Comparison of ENCODE assay signal across 1 cellular context in the genomic region with DNA sequence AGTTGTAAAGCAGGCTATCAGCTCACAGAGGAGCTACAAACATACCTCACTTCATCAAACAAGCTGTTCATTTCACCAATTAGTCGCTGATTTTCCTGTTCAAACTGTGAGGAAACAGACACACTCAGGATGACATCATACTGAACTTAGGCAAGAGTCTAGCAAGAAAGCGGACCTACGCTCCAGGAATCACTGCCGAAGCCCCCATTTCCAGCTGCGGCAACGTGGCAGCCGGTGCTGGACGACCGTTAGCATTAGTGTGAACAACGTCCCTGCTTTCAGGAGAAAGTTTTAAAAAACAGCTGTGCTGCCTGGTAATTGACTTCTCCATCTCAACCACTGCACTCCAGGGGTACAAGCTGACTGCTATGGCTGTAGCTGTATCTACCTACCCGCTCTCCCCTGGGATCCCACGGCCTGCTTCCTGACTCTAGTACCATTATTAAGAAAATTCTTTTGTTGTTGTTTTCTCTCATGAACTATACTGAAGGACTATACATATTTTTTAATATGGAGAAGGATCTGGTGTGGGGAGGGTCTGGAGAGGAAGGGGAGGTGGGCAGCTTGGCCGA.
TF ChIP-seq lines count a peak whose summit lies in the region.

No MANE protein-coding gene starts in this region.

TF ChIP-seq in H1, 55 proteins besides CTCF, POLR2A, EP300 and RAD21:
- TF ChIP-seq CBX5 (IDR thresholded peaks at IDR 0.05; ENCODE audit: low read depth, low read length) (no peak), CTBP2 (IDR thresholded peaks at IDR 0.05; ENCODE audit: borderline replicate concordance, insufficient read depth, insufficient read length, low read length) (no peak)
TF ChIP-seq in H1: peak in this region for 0.
